ENCODE assay signal across 22 cellular contexts in genomic region chr12:116506697-116507064, GRCh38. TPM values are rescaled to one million over a fixed set of nuclear protein-coding genes. Genes with fewer than 3 reads are reported as not detected.
DNase-seq lines count a peak whose midpoint lies in the region; ATAC-seq and TF ChIP-seq lines count a peak whose summit lies in the region.
"Had no signal": no experiment of that assay in that cellular context is flagged by ENCODE, and none has a peak within 500 bp of the region (broad histone marks: within the 10 kb centered on the region; RNA-seq: fewer than 3 reads in every experiment).

No MANE protein-coding gene starts in this region.

- peaks cover 13% of the 10 kb centered on the region for H3K4me1 ChIP-seq in mammary epithelial cell (ENCODE audit: insufficient read depth, low read length)
- H3K4me1 ChIP-seq in breast epithelium = no peaks in the 10 kb centered on the region
- H3K4me1 ChIP-seq in iPS-15b (ENCODE audit: control insufficient read depth, insufficient read depth, low read length) = peaks cover 6% of the 10 kb centered on the region
- H3K4me1 ChIP-seq in neuronal stem cell (ENCODE audit: control insufficient read depth in 2 of 2, insufficient read depth in 1 of 2, low read depth in 1 of 2, low read length in 2 of 2) = peaks cover 3 to 8% of the 10 kb centered on the region in 2 donors
- peaks cover 15% of the 10 kb centered on the region for H3K4me1 ChIP-seq in vagina
- H3K4me1 ChIP-seq: colonic mucosa, SJCRH30 had no signal

- no peaks in the 10 kb centered on the region for H3K79me2 ChIP-seq in mammary epithelial cell (ENCODE audit: insufficient read depth, low read length)

- H2BK120ac ChIP-seq in neuronal stem cell (ENCODE audit: low read depth, low read length) = no peak overlapping the region

- no peaks in the 10 kb centered on the region for H3K79me1 ChIP-seq in neuronal stem cell (ENCODE audit: low read depth, low read length)

- no TSS peak for BruUV-seq in mammary epithelial cell (replicated peaks; lab: Mats Ljungman, UMichigan)

- H2AFZ ChIP-seq in mammary epithelial cell (ENCODE audit: low read depth, low read length) (peak overlapping the region; percentile 87), neuronal stem cell (ENCODE audit: low read length) (peak overlapping the region; percentile 18)

- H3K27me3 ChIP-seq in mammary epithelial cell (ENCODE audit: insufficient read depth, low read length) (no peaks in the 10 kb centered on the region), breast epithelium (no peaks in the 10 kb centered on the region), iPS-15b (ENCODE audit: control insufficient read depth, insufficient read depth, low read length) (no peaks in the 10 kb centered on the region), neuronal stem cell (ENCODE audit: control insufficient read depth in 3 of 3, insufficient read depth in 3 of 3, low read depth in 1 of 3, low read length in 3 of 3) (peaks cover 0 to 41% (median 5%) of the 10 kb centered on the region in 3 experiments), vagina (no peaks in the 10 kb centered on the region)
- H3K27me3 ChIP-seq: colonic mucosa, esophagus squamous epithelium, gastroesophageal sphincter, right atrium auricular region, SJCRH30, thyroid gland had no signal

- H3K14ac ChIP-seq in neuronal stem cell (ENCODE audit: low read length) = no peak overlapping the region

- H3K4ac ChIP-seq in neuronal stem cell (ENCODE audit: low read length) = no peak overlapping the region

- H2AK5ac ChIP-seq in neuronal stem cell (ENCODE audit: low read depth, low read length) = no peak overlapping the region

- TF ChIP-seq POLR2A in breast epithelium (IDR thresholded peaks at IDR 0.05) = no peak
- TF ChIP-seq POLR2A in vagina (IDR thresholded peaks at IDR 0.05) = no peak

- H4K8ac ChIP-seq in neuronal stem cell (ENCODE audit: low read depth, low read length) = no peak overlapping the region

- intact Hi-C loops in mammary epithelial cell (cut with micrococcal nuclease) (no loop called here), breast epithelium (cut with DNase I; ENCODE audit: low total_unique reads) (loop anchor here (5.0 kb wide), 1 partner anchor 1354 kb away; no protein-coding TSS in a partner anchor), vagina (cut with DNase I) (no loop called here)

- H3K27ac ChIP-seq in mammary epithelial cell (ENCODE audit: insufficient read depth, low read depth, low read length) (peak overlapping the region; percentile 34), breast epithelium (peak overlapping the region in 1 of 2 donors; percentile 52), neuronal stem cell (replicated peaks; ENCODE audit: low read length) (no peak overlapping the region), vagina (no peak overlapping the region)
- H3K27ac ChIP-seq: colonic mucosa, gastroesophageal sphincter, lower lobe of right lung, right atrium auricular region, SJCRH30, thyroid gland had no signal

- ATAC-seq in HG02852 (IDR thresholded peaks at IDR 0.05; ENCODE audit: unreplicated experiment) = no peak
- ATAC-seq: gastroesophageal sphincter, lower lobe of right lung had no signal

- no peak overlapping the region for H4K91ac ChIP-seq in neuronal stem cell (ENCODE audit: low read depth, low read length, poor library complexity)

- H3K9ac ChIP-seq in mammary epithelial cell (ENCODE audit: insufficient read depth, low read length) = peak overlapping the region; percentile 26
- no peak overlapping the region for H3K9ac ChIP-seq in iPS-15b (ENCODE audit: low read depth, low read length)
- no peak overlapping the region for H3K9ac ChIP-seq in neuronal stem cell (ENCODE audit: low read depth, low read length, poor library complexity)

- WGBS in mammary epithelial cell (ENCODE audit: low coverage, missing lambda C conversion rate) = 41% methylated on average over 6 of the region's 6 CpGs
- no CpG with 5 or more reads among the region's 6 CpGs for WGBS in neuronal stem cell (ENCODE audit: extremely low coverage in 2 of 2, insufficient read length in 2 of 2, insufficient replicate concordance in 1 of 2), 2 donors

- H4K20me1 ChIP-seq in mammary epithelial cell (ENCODE audit: insufficient read depth, low read length) = no peaks in the 10 kb centered on the region

- no peaks in the 10 kb centered on the region for H3K9me3 ChIP-seq in mammary epithelial cell (replicated peaks; ENCODE audit: insufficient read depth, low read length)
- no peaks in the 10 kb centered on the region for H3K9me3 ChIP-seq in breast epithelium
- no peaks in the 10 kb centered on the region for H3K9me3 ChIP-seq in iPS-15b (ENCODE audit: control insufficient read depth, insufficient read depth, low read length)
- H3K9me3 ChIP-seq in neuronal stem cell (replicated peaks in 1 of 2; ENCODE audit: control insufficient read depth in 2 of 2, insufficient read depth in 1 of 2, low read depth in 1 of 2, low read length in 2 of 2) = no peaks in the 10 kb centered on the region
- no peaks in the 10 kb centered on the region for H3K9me3 ChIP-seq in vagina
- H3K9me3 ChIP-seq: colonic mucosa, esophagus squamous epithelium, gastroesophageal sphincter, lower lobe of right lung, right atrium auricular region, SJCRH30, thyroid gland had no signal

- TF ChIP-seq CTCF in mammary epithelial cell (conservative IDR thresholded peaks at IDR 0.05 in 1 of 2, IDR thresholded peaks at IDR 0.05 in 1 of 2; ENCODE audit: extremely low read depth in 1 of 2, insufficient read depth in 1 of 2, low read depth in 1 of 2, low read length in 2 of 2) (no peak), breast epithelium (IDR thresholded peaks at IDR 0.05) (no peak), vagina (IDR thresholded peaks at IDR 0.05) (no peak)

- DNase-seq in mammary epithelial cell (no peak), breast epithelium (ENCODE audit: low spot score in 2 of 2) (no peak), neuronal stem cell (ENCODE audit: low spot score) (no peak), vagina (ENCODE audit: extremely low spot score in 2 of 2) (no peak)
- no peak for DNase-seq in stimulated activated CD4-positive, alpha-beta T cell treated with anti-CD3 and anti-CD28 coated beads, Interleukin-4, amount 100 ng/mL, for 1 hour
- no peak for DNase-seq in activated effector memory CD4-positive, alpha-beta T cell treated with anti-CD3 and anti-CD28 coated beads, Interleukin-2, amount 50 U/mL, for 16 hours
- DNase-seq: activated gamma-delta T cell treated with Interleukin-2 at 50 U/mL for 16 hours; CD4-positive, alpha-beta T cell; colonic mucosa; EL; esophagus squamous epithelium; HFFc6; kidney glomerular epithelial cell; lower lobe of right lung; NCI-H1694 treated with DMSO at 0.1 percent for 48 hours; SJCRH30; stimulated activated naive CD4-positive, alpha-beta T cell treated with Interleukin-2 at 50 U/mL for 16 hours had no signal

- H2BK15ac ChIP-seq in neuronal stem cell (ENCODE audit: low read length) = no peak overlapping the region

- H3K4me2 ChIP-seq in mammary epithelial cell (ENCODE audit: insufficient read depth, low read depth, low read length) (peak overlapping the region; percentile 2), neuronal stem cell (ENCODE audit: insufficient read depth, low read length, poor library complexity, severe bottlenecking) (peak overlapping the region; percentile 46)

- CTCF ChIA-PET in mammary epithelial cell (lab: Charles Lee; ENCODE audit: low non-redundant PET) = no interaction called here

- in situ Hi-C loops in mammary epithelial cell (cut with MboI; ENCODE audit: low sequenced_read_pairs in 2 of 2) = no loop called here

- no peak overlapping the region for H2BK12ac ChIP-seq in neuronal stem cell (ENCODE audit: low read length)

- H2BK5ac ChIP-seq in neuronal stem cell (ENCODE audit: low read length) = no peak overlapping the region

- H3K18ac ChIP-seq in neuronal stem cell (ENCODE audit: low read length) = no peak overlapping the region

- H3K36me3 ChIP-seq in mammary epithelial cell (ENCODE audit: insufficient read depth, low read length) = no peaks in the 10 kb centered on the region
- H3K36me3 ChIP-seq in breast epithelium = no peaks in the 10 kb centered on the region
- H3K36me3 ChIP-seq in iPS-15b (ENCODE audit: control insufficient read depth, insufficient read depth, low read length) = no peaks in the 10 kb centered on the region
- H3K36me3 ChIP-seq in neuronal stem cell (replicated peaks in 1 of 2; ENCODE audit: control insufficient read depth in 2 of 2, insufficient read depth in 2 of 2, low read length in 2 of 2) = no peaks in the 10 kb centered on the region
- H3K36me3 ChIP-seq in vagina = no peaks in the 10 kb centered on the region
- H3K36me3 ChIP-seq: colonic mucosa, esophagus squamous epithelium, gastroesophageal sphincter, lower lobe of right lung, right atrium auricular region, SJCRH30, thyroid gland had no signal

- dilution Hi-C loops in mammary epithelial cell (cut with HindIII; ENCODE audit: low sequenced_read_pairs) = no loop called here

- H3K23ac ChIP-seq in neuronal stem cell (ENCODE audit: low read depth, low read length, poor library complexity) = no peak overlapping the region

- no peak overlapping the region for H3K4me3 ChIP-seq in mammary epithelial cell (replicated peaks in 1 of 3; ENCODE audit: insufficient read depth in 1 of 3, low read depth in 2 of 3, low read length in 3 of 3)
- no peak overlapping the region for H3K4me3 ChIP-seq in breast epithelium
- H3K4me3 ChIP-seq in iPS-15b (ENCODE audit: low read depth, low read length) = peak overlapping the region; percentile 41
- no peak overlapping the region for H3K4me3 ChIP-seq in neuronal stem cell (ENCODE audit: low read length in 2 of 2)
- H3K4me3 ChIP-seq in vagina = no peak overlapping the region
- H3K4me3 ChIP-seq: colonic mucosa, esophagus squamous epithelium, gastroesophageal sphincter, lower lobe of right lung, right atrium auricular region, SJCRH30, thyroid gland had no signal

RNA-seq across cellular contexts. Expression of gene MAP1LC3B2, which starts 52.5 kb away (rescaled TPM):
- total RNA-seq in mammary epithelial cell (1 to 10 TPM; 1.5 to 2.9 TPM), breast epithelium (1 to 10 TPM in 2 of 3 donors, under 1 TPM in 1; 0.98 to 8.5 (median 1.1) TPM), vagina (not detected)
- 1.2 TPM for polyA plus RNA-seq in mammary epithelial cell
- polyA minus RNA-seq in mammary epithelial cell = 5.3 TPM
- 1.5 TPM for polyA plus RNA-seq in neuronal stem cell (2013, experiment 1 of 2)
- polyA plus RNA-seq in neuronal stem cell (2013, experiment 2 of 2) = 1.5 TPM
- total RNA-seq: SJCRH30 had no signal
